Comparison of ENCODE assay signal across 1 cellular context in genomic region chr10:69568472-69569143, GRCh38.
TF ChIP-seq lines count a peak whose summit lies in the region.

No MANE protein-coding gene starts in this region.

TF ChIP-seq in WTC11, 78 proteins besides CTCF, POLR2A, EP300 and RAD21 (continued from another document and continues in another):
- TF ChIP-seq RORB (CRISPR knock-in tag; IDR thresholded peaks at IDR 0.05) = no peak
- no peak for TF ChIP-seq NFYB (CRISPR knock-in tag; conservative IDR thresholded peaks at IDR 0.05; ENCODE audit: low read depth)
- no peak for TF ChIP-seq SMAD4 (CRISPR knock-in tag; IDR thresholded peaks at IDR 0.05)
- TF ChIP-seq NR3C1 (CRISPR knock-in tag; conservative IDR thresholded peaks at IDR 0.05; ENCODE audit: low read depth) = no peak
- no peak for TF ChIP-seq ATF1 (CRISPR knock-in tag; IDR thresholded peaks at IDR 0.05)
- TF ChIP-seq USF2 (CRISPR knock-in tag; IDR thresholded peaks at IDR 0.05) = peak; percentile 30; the same call in 1 of the 2 replicates
- TF ChIP-seq, protein P1, sequence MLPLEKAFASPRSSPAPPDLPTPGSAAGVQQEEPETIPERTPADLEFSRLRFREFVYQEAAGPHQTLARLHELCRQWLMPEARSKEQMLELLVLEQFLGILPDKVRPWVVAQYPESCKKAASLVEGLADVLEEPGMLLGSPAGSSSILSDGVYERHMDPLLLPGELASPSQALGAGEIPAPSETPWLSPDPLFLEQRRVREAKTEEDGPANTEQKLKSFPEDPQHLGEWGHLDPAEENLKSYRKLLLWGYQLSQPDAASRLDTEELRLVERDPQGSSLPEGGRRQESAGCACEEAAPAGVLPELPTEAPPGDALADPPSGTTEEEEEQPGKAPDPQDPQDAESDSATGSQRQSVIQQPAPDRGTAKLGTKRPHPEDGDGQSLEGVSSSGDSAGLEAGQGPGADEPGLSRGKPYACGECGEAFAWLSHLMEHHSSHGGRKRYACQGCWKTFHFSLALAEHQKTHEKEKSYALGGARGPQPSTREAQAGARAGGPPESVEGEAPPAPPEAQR (CRISPR knock-in tag; IDR thresholded peaks at IDR 0.05) = no peak
- TF ChIP-seq AR (CRISPR knock-in tag; IDR thresholded peaks at IDR 0.05) = no peak
- TF ChIP-seq ZBTB43 (CRISPR knock-in tag; IDR thresholded peaks at IDR 0.05) = no peak
- TF ChIP-seq, protein P2, sequence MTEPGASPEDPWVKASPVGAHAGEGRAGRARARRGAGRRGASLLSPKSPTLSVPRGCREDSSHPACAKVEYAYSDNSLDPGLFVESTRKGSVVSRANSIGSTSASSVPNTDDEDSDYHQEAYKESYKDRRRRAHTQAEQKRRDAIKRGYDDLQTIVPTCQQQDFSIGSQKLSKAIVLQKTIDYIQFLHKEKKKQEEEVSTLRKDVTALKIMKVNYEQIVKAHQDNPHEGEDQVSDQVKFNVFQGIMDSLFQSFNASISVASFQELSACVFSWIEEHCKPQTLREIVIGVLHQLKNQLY (CRISPR knock-in tag; IDR thresholded peaks at IDR 0.05) = no peak
- TF ChIP-seq ETV6 (CRISPR knock-in tag; IDR thresholded peaks at IDR 0.05) = no peak
- no peak for TF ChIP-seq ZNF232 (CRISPR knock-in tag; IDR thresholded peaks at IDR 0.05)
- no peak; the same call in 1 of the 2 replicates for TF ChIP-seq TEAD1 (CRISPR knock-in tag; IDR thresholded peaks at IDR 0.05)
- TF ChIP-seq, protein P3, sequence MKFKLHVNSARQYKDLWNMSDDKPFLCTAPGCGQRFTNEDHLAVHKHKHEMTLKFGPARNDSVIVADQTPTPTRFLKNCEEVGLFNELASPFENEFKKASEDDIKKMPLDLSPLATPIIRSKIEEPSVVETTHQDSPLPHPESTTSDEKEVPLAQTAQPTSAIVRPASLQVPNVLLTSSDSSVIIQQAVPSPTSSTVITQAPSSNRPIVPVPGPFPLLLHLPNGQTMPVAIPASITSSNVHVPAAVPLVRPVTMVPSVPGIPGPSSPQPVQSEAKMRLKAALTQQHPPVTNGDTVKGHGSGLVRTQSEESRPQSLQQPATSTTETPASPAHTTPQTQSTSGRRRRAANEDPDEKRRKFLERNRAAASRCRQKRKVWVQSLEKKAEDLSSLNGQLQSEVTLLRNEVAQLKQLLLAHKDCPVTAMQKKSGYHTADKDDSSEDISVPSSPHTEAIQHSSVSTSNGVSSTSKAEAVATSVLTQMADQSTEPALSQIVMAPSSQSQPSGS (CRISPR knock-in tag; IDR thresholded peaks at IDR 0.05; ENCODE audit: borderline replicate concordance, low read depth) = no peak
- no peak for TF ChIP-seq ZNF317 (CRISPR knock-in tag; IDR thresholded peaks at IDR 0.05; ENCODE audit: borderline replicate concordance, low read depth)
- no peak for TF ChIP-seq MYBL2 (CRISPR knock-in tag; IDR thresholded peaks at IDR 0.05)
- TF ChIP-seq SMAD3 (CRISPR knock-in tag; IDR thresholded peaks at IDR 0.05; ENCODE audit: borderline replicate concordance) = no peak
- TF ChIP-seq USF1 (CRISPR knock-in tag; IDR thresholded peaks at IDR 0.05) = no peak
- no peak for TF ChIP-seq NFE2L1 (CRISPR knock-in tag; IDR thresholded peaks at IDR 0.05)
- TF ChIP-seq EMX1 (CRISPR knock-in tag; IDR thresholded peaks at IDR 0.05) = no peak
- no peak for TF ChIP-seq ELF4 (CRISPR knock-in tag; IDR thresholded peaks at IDR 0.05; ENCODE audit: low read depth)
- no peak for TF ChIP-seq ZNF121 (CRISPR knock-in tag; IDR thresholded peaks at IDR 0.05)
- no peak for TF ChIP-seq TCF7 (CRISPR knock-in tag; IDR thresholded peaks at IDR 0.05; ENCODE audit: low read depth)
- no peak for TF ChIP-seq ESRRA (CRISPR knock-in tag; IDR thresholded peaks at IDR 0.05; ENCODE audit: borderline replicate concordance)
- TF ChIP-seq, protein P4, sequence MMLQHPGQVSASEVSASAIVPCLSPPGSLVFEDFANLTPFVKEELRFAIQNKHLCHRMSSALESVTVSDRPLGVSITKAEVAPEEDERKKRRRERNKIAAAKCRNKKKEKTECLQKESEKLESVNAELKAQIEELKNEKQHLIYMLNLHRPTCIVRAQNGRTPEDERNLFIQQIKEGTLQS (CRISPR knock-in tag; conservative IDR thresholded peaks at IDR 0.05) = no peak
- no peak for TF ChIP-seq ZNF263 (CRISPR knock-in tag; IDR thresholded peaks at IDR 0.05; ENCODE audit: low read depth)
- TF ChIP-seq AFF4 (CRISPR knock-in tag; IDR thresholded peaks at IDR 0.05; ENCODE audit: borderline replicate concordance) = no peak
- 0 out of 2 replicates have a peak, but pooled peaks have one; percentile 27 for TF ChIP-seq GTF2I (CRISPR knock-in tag; conservative IDR thresholded peaks at IDR 0.05)
- TF ChIP-seq ZNF396 (CRISPR knock-in tag; IDR thresholded peaks at IDR 0.05; ENCODE audit: borderline replicate concordance) = no peak
- TF ChIP-seq, protein P5, sequence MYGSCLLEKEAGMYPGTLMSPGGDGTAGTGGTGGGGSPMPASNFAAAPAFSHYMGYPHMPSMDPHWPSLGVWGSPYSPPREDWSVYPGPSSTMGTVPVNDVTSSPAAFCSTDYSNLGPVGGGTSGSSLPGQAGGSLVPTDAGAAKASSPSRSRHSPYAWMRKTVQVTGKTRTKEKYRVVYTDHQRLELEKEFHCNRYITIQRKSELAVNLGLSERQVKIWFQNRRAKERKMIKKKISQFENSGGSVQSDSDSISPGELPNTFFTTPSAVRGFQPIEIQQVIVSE (CRISPR knock-in tag; IDR thresholded peaks at IDR 0.05; ENCODE audit: borderline replicate concordance) = no peak
- no peak for TF ChIP-seq ZNF138 (CRISPR knock-in tag; conservative IDR thresholded peaks at IDR 0.05)
- TF ChIP-seq FOXK1 (CRISPR knock-in tag; IDR thresholded peaks at IDR 0.05) = no peak
- TF ChIP-seq ERG (CRISPR knock-in tag; IDR thresholded peaks at IDR 0.05) = no peak
- peak; percentile 51; the same call in 1 of the 2 replicates for TF ChIP-seq FOXP1 (CRISPR knock-in tag; IDR thresholded peaks at IDR 0.05; ENCODE audit: borderline replicate concordance)
- no peak for TF ChIP-seq FOXJ3 (CRISPR knock-in tag; IDR thresholded peaks at IDR 0.05; ENCODE audit: borderline replicate concordance)
- TF ChIP-seq SP1 (CRISPR knock-in tag; conservative IDR thresholded peaks at IDR 0.05) = peak; percentile 72
- TF ChIP-seq JAZF1 (CRISPR knock-in tag; IDR thresholded peaks at IDR 0.05) = no peak
- TF ChIP-seq, protein P6, sequence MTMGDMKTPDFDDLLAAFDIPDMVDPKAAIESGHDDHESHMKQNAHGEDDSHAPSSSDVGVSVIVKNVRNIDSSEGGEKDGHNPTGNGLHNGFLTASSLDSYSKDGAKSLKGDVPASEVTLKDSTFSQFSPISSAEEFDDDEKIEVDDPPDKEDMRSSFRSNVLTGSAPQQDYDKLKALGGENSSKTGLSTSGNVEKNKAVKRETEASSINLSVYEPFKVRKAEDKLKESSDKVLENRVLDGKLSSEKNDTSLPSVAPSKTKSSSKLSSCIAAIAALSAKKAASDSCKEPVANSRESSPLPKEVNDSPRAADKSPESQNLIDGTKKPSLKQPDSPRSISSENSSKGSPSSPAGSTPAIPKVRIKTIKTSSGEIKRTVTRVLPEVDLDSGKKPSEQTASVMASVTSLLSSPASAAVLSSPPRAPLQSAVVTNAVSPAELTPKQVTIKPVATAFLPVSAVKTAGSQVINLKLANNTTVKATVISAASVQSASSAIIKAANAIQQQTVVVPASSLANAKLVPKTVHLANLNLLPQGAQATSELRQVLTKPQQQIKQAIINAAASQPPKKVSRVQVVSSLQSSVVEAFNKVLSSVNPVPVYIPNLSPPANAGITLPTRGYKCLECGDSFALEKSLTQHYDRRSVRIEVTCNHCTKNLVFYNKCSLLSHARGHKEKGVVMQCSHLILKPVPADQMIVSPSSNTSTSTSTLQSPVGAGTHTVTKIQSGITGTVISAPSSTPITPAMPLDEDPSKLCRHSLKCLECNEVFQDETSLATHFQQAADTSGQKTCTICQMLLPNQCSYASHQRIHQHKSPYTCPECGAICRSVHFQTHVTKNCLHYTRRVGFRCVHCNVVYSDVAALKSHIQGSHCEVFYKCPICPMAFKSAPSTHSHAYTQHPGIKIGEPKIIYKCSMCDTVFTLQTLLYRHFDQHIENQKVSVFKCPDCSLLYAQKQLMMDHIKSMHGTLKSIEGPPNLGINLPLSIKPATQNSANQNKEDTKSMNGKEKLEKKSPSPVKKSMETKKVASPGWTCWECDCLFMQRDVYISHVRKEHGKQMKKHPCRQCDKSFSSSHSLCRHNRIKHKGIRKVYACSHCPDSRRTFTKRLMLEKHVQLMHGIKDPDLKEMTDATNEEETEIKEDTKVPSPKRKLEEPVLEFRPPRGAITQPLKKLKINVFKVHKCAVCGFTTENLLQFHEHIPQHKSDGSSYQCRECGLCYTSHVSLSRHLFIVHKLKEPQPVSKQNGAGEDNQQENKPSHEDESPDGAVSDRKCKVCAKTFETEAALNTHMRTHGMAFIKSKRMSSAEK (CRISPR knock-in tag; IDR thresholded peaks at IDR 0.05; ENCODE audit: borderline replicate concordance) = no peak
- no peak for TF ChIP-seq NR1H2 (CRISPR knock-in tag; IDR thresholded peaks at IDR 0.05)
- TF ChIP-seq E2F5 (CRISPR knock-in tag; IDR thresholded peaks at IDR 0.05) = no peak
